Comparison of ENCODE assay signal across 23 cellular contexts in the genomic region with DNA sequence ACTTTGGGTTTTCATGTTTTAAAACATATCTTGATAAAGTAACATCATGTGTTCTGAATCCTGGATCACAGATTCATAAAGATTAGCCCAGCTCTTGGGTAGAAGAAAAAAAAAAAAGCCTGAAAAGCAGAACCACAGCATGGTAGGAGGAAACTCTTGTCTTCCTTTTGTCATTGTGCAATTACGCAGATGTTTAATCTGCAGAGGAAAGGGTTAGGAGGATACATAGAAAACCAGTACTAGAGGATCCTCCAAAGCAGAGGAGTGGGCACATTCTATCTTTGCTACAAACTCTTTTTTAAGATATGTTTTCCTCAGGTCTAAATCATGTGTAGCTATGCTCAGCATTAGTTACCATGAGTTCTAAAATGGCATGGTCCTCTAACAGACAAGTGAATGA.
"Had no signal": no experiment of that assay in that cellular context is flagged by ENCODE, and none has a peak within 500 bp of the region (broad histone marks: within the 10 kb centered on the region; RNA-seq: fewer than 3 reads in every experiment).

No MANE protein-coding gene starts in this region.

- H3K4me1 ChIP-seq: prostate gland, right atrium auricular region, tibial artery had no signal

- H3K27me3 ChIP-seq: cardiac muscle cell, right atrium auricular region, tibial artery had no signal

- ATAC-seq: activated CD8-positive, alpha-beta T cell treated with anti-CD3 and anti-CD28 coated beads for 36 hours; activated T-helper 17 cell treated with anti-CD3 and anti-CD28 coated beads, Interleukin-2, amount 50 U/mL, for 72 hours; left lobe of liver; mucosa of descending colon; stimulated activated naive CD8-positive, alpha-beta T cell treated with anti-CD3 and anti-CD28 coated beads, Interleukin-15, Interleukin-2, amounts not matched to agents 100 U/mL and 50 U/mL, for 24 hours had no signal

- H3K27ac ChIP-seq: cardiac muscle cell, prostate gland, right atrium auricular region, tibial artery had no signal

- H3K4me3 ChIP-seq: cardiac muscle cell, mucosa of descending colon, prostate gland, right atrium auricular region, tibial artery had no signal

- H3K9me3 ChIP-seq: mucosa of descending colon, prostate gland had no signal

- DNase-seq: activated B cell treated with CpG ODN at 0.5 μM for 24 hours; activated CD4-positive, alpha-beta T cell treated with anti-CD3 and anti-CD28 coated beads, Interleukin-2, amount 10 ng/mL, durations not matched to agents 24 days and 14 days; activated CD8-positive, alpha-beta T cell treated with anti-CD3 and anti-CD28 coated beads for 36 hours; activated naive CD4-positive, alpha-beta T cell treated with Interleukin-2 at 50 U/mL for 16 hours; activated naive CD8-positive, alpha-beta T cell treated with anti-CD3 and anti-CD28 coated beads, Interleukin-2, amount 10 ng/mL, durations not matched to agents 7 days and 5 days; activated T-cell treated with anti-CD3 and anti-CD28 coated beads, Interleukin-2, amount 50 U/mL, for 1 hour; amygdala; foreskin melanocyte; glutamatergic neuron; hypothalamus; mucosa of descending colon; naive B cell; stimulated activated CD4-positive, alpha-beta T cell treated with anti-CD3 and anti-CD28 coated beads, Interleukin-12 subunit alpha, Interleukin-12 subunit beta, amount 100 ng/mL, for 4 hours; stimulated activated CD4-positive, alpha-beta T cell treated with anti-CD3 and anti-CD28 coated beads, Interleukin-1b, Interleukin-23, amount 100 ng/mL, for 48 hours; stimulated activated CD8-positive, alpha-beta memory T cell treated with anti-CD3 and anti-CD28 coated beads, Interleukin-4, amount 100 ng/mL, for 48 hours; stimulated activated naive CD8-positive, alpha-beta T cell treated with anti-CD3 and anti-CD28 coated beads, Interleukin-15, Interleukin-2, amounts not matched to agents 100 U/mL and 50 U/mL, for 24 hours; substantia nigra; tibial artery had no signal

- H3K36me3 ChIP-seq: cardiac muscle cell, prostate gland, right atrium auricular region had no signal
